ENCODE assay signal across 10 cellular contexts in the genomic region with DNA sequence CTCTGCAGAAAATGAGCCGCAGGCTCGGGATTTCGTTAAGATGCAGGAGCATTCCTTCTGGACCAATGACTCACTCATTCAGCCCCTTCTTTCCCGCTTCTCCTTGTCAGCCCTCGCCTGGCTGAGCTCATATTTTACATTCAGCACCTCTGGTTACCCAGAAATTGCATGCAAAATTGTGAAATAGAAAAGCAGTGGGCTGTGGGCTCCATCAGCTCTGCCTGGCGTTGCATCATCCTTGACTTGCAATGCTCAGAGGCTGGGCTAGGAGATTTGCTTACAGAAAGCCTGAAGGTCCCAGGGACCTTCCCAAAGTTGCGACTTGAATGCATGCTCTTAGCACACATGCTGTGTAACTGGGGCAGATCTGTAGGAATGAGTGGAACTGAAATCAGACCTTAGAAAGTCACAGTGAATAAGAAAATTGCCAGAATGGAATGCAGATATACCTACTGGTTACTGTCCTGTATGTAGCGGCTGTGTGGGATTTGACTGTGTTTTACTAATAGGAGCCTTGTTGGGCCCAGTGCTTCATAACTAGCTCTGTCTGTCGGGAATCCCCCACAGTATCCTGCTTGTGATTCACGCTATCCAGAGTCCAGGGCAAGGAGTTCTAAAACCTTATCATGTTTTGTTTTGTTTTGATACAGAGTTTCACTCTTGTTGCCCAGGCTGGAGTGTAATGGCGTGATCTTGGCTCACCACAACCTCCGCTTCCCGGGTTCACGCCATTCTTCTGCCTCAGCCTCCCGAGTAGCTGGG.
DNase-seq lines count a peak whose midpoint lies in the region; ATAC-seq and TF ChIP-seq lines count a peak whose summit lies in the region.
"Had no signal": no experiment of that assay in that cellular context is flagged by ENCODE, and none has a peak within 500 bp of the region (broad histone marks: within the 10 kb centered on the region; RNA-seq: fewer than 3 reads in every experiment).

No MANE protein-coding gene starts in this region.

- peaks cover 3% of the 10 kb centered on the region; the same call in 2 of the 3 replicates for H3K4me1 Mint-ChIP-seq in GM23338

- H3K4me3 ChIP-seq in GM23338 (no peak overlapping the region), skeletal muscle cell (ENCODE audit: low read depth, low read length) (no peak overlapping the region), prostate gland (no peak overlapping the region)

- no peaks in the 10 kb centered on the region for H3F3A ChIP-seq in GM23338 (replicated peaks; ENCODE audit: low read depth)

- WGBS in prostate gland: 86% methylated on average over 15 of the region's 15 CpGs

- H3K27me3 ChIP-seq in GM23338 (ENCODE audit: insufficient read depth): no peaks in the 10 kb centered on the region
- peaks cover 3% of the 10 kb centered on the region for H3K27me3 ChIP-seq in prostate gland (replicated peaks; ENCODE audit: insufficient read depth)

- TF ChIP-seq POLR2A in prostate gland (IDR thresholded peaks at IDR 0.05): no peak

- no peak overlapping the region for H3K4me3 Mint-ChIP-seq in GM23338
- H3K4me3 Mint-ChIP-seq: neural crest cell had no signal

- H3K9me2 ChIP-seq in GM23338 (ENCODE audit: insufficient read depth): no peaks in the 10 kb centered on the region; the same call in 1 of the 2 replicates

- H3K36me3 ChIP-seq in GM23338 (ENCODE audit: insufficient read depth): no peaks in the 10 kb centered on the region
- H3K36me3 ChIP-seq in prostate gland: no peaks in the 10 kb centered on the region

- no peaks in the 10 kb centered on the region for H3K9me3 ChIP-seq in prostate gland

- H3K4me1 ChIP-seq in GM23338 (ENCODE audit: insufficient read depth): no peaks in the 10 kb centered on the region
- H3K4me1 ChIP-seq in prostate gland (replicated peaks): no peaks in the 10 kb centered on the region

- H3K27ac Mint-ChIP-seq in GM23338: no peak overlapping the region; the same call in 1 of the 2 replicates

- no peaks in the 10 kb centered on the region for H3K9me3 Mint-ChIP-seq in GM23338
- H3K9me3 Mint-ChIP-seq: neural crest cell had no signal

- H3K27ac ChIP-seq in GM23338 (ENCODE audit: low read depth): no peak overlapping the region
- H3K27ac ChIP-seq in prostate gland: no peak overlapping the region

- no peaks in the 10 kb centered on the region for H4K20me1 ChIP-seq in GM23338 (replicated peaks; ENCODE audit: insufficient read depth)

- H2AFZ ChIP-seq in GM23338: peak overlapping the region; percentile 89

- peak; percentile 34; the same call in 2 of the 3 replicates for ATAC-seq in GM23338
- ATAC-seq in HG02678 (IDR thresholded peaks at IDR 0.05; ENCODE audit: unreplicated experiment): no peak

- TF ChIP-seq CTCF in GM23338 (conservative IDR thresholded peaks at IDR 0.05; ENCODE audit: low read depth in 2 of 2) (no peak), prostate gland (IDR thresholded peaks at IDR 0.05) (no peak)

- no peaks in the 10 kb centered on the region for H3K36me3 Mint-ChIP-seq in GM23338 (ENCODE audit: low read depth)

- no peak for DNase-seq in GM23338 (ENCODE audit: low spot score)
- DNase-seq in SIG-M5 treated with dmso at 0.1 percent for 504 hours (lab: John Stamatoyannopoulos, UW; ENCODE audit: unreplicated experiment): peak; percentile 91
- DNase-seq in glomerular visceral epithelial cell (ENCODE audit: extremely low spot score): peak; percentile 47
- DNase-seq in skeletal muscle cell (ENCODE audit: low read depth): peak; percentile 93
- no peak for DNase-seq in prostate gland (ENCODE audit: low spot score)
- no peak for DNase-seq in iPS-NIHi7 (ENCODE audit: extremely low spot score)
- DNase-seq in activated T-cell treated with anti-CD3 and anti-CD28 coated beads, Interleukin-2, amount 50 U/mL, for 48 hours: no peak
- DNase-seq: activated naive CD4-positive, alpha-beta T cell treated with Interleukin-2 at 50 U/mL for 16 hours had no signal

- no peak overlapping the region for H3K4me2 ChIP-seq in GM23338

- H3K27me3 Mint-ChIP-seq in GM23338 (ENCODE audit: insufficient read depth, low read depth, poor library complexity): peaks cover 2% of the 10 kb centered on the region

- intact Hi-C loops in prostate gland (cut with DNase I): no loop called here

- no peaks in the 10 kb centered on the region for H3K79me2 ChIP-seq in GM23338 (replicated peaks; ENCODE audit: insufficient read depth)

TF ChIP-seq in GM23338, 12 proteins besides CTCF, POLR2A, EP300 and RAD21 (continues in another document):
- TF ChIP-seq NANOG (IDR thresholded peaks at IDR 0.05; ENCODE audit: borderline replicate concordance) (no peak), EZH2phosphoT487 (IDR thresholded peaks at IDR 0.05; ENCODE audit: unreplicated experiment) (no peak), JUNB (IDR thresholded peaks at IDR 0.05; ENCODE audit: unreplicated experiment) (no peak), REST (IDR thresholded peaks at IDR 0.05; ENCODE audit: unreplicated experiment) (no peak), EZH2 (IDR thresholded peaks at IDR 0.05; ENCODE audit: low read depth, unreplicated experiment) (no peak), STAT1 (IDR thresholded peaks at IDR 0.05; ENCODE audit: unreplicated experiment) (no peak), ETS1 (IDR thresholded peaks at IDR 0.05) (no peak), CREB1 (CRISPR knock-in tag; IDR thresholded peaks at IDR 0.05; ENCODE audit: low read depth) (no peak), ZNF331 (CRISPR knock-in tag; IDR thresholded peaks at IDR 0.05; ENCODE audit: low read depth) (no peak), POLR2AphosphoS5 (IDR thresholded peaks at IDR 0.05; ENCODE audit: low read depth) (no peak)

Comparison
In these comparisons a context has a peak if more than half of its experiments do, and no peak if none do; other contexts are left out.
1. DNase-seq: peak in SIG-M5 treated with dmso at 0.1 percent for 504 hours (single experiment), glomerular visceral epithelial cell (single experiment) and skeletal muscle cell (single experiment); none in GM23338 (single experiment), prostate gland (single experiment), iPS-NIHi7 (single experiment) and activated T-cell treated with anti-CD3 and anti-CD28 coated beads, Interleukin-2, amount 50 U/mL, for 48 hours (0 of 2).